ENCODE assay signal across 8 cellular contexts in the genomic region with DNA sequence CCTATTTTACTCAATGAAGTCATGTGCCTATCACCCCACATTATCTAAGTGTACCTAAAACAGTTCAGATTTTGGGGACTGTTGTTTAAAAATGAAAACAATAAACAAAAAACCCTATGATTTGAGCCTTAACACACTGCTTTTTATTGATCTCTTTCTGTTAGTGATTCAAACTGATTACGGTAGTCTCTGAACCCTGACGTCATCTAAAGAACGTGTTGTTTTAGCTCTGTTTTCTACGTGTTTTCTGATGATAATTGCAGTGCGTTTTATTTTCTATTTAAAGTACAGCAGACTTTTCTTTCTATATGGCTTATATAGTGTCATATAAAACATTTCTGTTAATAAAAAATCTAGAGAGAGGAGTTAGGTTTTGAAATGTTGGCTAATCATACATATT.
"Had no signal": no experiment of that assay in that cellular context is flagged by ENCODE, and none has a peak within 500 bp of the region (broad histone marks: within the 10 kb centered on the region; RNA-seq: fewer than 3 reads in every experiment).

No MANE protein-coding gene starts in this region.

- DNase-seq: GDM1, GF-D8 had no signal

- H3K4me3 ChIP-seq: GM12878 had no signal

- FAIRE-seq: G401.6, GM12878, GM12891, GM12892, GM18507, GM19239 had no signal

- ATAC-seq: GM12878 had no signal
